In the genomic region with DNA sequence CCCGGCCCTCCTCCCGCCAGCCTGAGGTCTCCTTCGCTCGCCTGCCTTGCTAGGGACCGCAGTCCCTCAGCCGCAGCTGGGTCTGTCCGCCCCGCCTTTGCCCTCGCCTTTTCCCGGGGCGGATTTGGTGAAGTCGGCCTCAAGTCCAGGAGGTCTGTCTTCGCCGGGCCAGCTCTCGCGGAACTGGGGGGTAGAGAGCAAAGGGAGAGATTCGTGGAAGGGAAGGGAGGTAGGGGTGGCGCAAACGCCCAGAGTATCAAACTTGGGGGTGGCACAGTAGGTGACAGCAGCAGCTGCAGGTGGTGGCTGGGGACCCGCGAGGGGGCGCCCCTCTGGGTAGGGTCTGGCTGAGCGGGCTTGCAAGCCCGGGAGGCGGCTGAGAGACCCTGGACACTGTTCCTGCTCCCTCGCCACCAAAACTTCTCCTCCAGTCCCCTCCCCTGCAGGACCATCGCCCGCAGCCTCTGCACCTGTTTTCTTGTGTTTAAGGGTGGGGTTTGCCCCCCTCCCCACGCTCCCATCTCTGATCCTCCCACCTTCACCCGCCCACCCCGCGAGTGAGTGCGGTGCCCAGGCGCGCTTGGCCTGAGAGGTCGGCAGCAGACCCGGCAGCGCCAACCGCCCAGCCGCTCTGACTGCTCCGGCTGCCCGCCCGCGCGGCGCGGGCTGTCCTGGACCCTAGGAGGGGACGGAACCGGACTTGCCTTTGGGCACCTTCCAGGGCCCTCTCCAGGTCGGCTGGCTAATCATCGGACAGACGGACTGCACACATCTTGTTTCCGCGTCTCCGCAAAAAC, we compare ENCODE assay signal across 1 cellular context.
TF ChIP-seq lines count a peak whose summit lies in the region.

A gene with protein sequence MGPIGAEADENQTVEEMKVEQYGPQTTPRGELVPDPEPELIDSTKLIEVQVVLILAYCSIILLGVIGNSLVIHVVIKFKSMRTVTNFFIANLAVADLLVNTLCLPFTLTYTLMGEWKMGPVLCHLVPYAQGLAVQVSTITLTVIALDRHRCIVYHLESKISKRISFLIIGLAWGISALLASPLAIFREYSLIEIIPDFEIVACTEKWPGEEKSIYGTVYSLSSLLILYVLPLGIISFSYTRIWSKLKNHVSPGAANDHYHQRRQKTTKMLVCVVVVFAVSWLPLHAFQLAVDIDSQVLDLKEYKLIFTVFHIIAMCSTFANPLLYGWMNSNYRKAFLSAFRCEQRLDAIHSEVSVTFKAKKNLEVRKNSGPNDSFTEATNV (plus strand): TSS at position 379 of the 797 bp plus-strand sequence. CDS start 5,304 bp downstream, outside the sequence.

TF ChIP-seq in H1, 55 proteins besides CTCF, POLR2A, EP300 and RAD21:
- TF ChIP-seq BACH1 (IDR thresholded peaks at IDR 0.05; ENCODE audit: low read length) (no peak), ASH2L (IDR thresholded peaks at IDR 0.05; ENCODE audit: low read length) (peak; percentile 43), TAF7 (optimal IDR thresholded peaks at IDR 0.05; ENCODE audit: borderline replicate concordance, low read depth, low read length) (no peak), KDM1A (IDR thresholded peaks at IDR 0.05; ENCODE audit: borderline replicate concordance, low read length) (peak; percentile 72), CBX8 (IDR thresholded peaks at IDR 0.05; ENCODE audit: borderline replicate concordance, low read depth, low read length) (no peak), SIX5 (IDR thresholded peaks at IDR 0.05; ENCODE audit: low read depth, low read length) (no peak), RNF2 (IDR thresholded peaks at IDR 0.05; ENCODE audit: borderline replicate concordance, low read depth, low read length, missing control alignments, poor library complexity, severe bottlenecking) (peak; percentile 46), TBP (IDR thresholded peaks at IDR 0.05; ENCODE audit: low read depth, low read length) (0 out of 2 replicates have a peak, but pooled peaks have one; percentile 6), EZH2 (IDR thresholded peaks at IDR 0.05; ENCODE audit: low read depth, low read length, severe bottlenecking) (peak; percentile 72), SUZ12 (IDR thresholded peaks at IDR 0.05; ENCODE audit: low read length) (peak; percentile 70; the same call in 1 of the 2 replicates), BRCA1 (IDR thresholded peaks at IDR 0.05; ENCODE audit: low read depth, low read length) (no peak), KDM4A (IDR thresholded peaks at IDR 0.05; ENCODE audit: low read depth, low read length, severe bottlenecking) (peak; percentile 92)
- TF ChIP-seq, protein P1, sequence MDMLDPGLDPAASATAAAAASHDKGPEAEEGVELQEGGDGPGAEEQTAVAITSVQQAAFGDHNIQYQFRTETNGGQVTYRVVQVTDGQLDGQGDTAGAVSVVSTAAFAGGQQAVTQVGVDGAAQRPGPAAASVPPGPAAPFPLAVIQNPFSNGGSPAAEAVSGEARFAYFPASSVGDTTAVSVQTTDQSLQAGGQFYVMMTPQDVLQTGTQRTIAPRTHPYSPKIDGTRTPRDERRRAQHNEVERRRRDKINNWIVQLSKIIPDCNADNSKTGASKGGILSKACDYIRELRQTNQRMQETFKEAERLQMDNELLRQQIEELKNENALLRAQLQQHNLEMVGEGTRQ (IDR thresholded peaks at IDR 0.05; ENCODE audit: low read length), result no peak
- TF ChIP-seq, protein P2, sequence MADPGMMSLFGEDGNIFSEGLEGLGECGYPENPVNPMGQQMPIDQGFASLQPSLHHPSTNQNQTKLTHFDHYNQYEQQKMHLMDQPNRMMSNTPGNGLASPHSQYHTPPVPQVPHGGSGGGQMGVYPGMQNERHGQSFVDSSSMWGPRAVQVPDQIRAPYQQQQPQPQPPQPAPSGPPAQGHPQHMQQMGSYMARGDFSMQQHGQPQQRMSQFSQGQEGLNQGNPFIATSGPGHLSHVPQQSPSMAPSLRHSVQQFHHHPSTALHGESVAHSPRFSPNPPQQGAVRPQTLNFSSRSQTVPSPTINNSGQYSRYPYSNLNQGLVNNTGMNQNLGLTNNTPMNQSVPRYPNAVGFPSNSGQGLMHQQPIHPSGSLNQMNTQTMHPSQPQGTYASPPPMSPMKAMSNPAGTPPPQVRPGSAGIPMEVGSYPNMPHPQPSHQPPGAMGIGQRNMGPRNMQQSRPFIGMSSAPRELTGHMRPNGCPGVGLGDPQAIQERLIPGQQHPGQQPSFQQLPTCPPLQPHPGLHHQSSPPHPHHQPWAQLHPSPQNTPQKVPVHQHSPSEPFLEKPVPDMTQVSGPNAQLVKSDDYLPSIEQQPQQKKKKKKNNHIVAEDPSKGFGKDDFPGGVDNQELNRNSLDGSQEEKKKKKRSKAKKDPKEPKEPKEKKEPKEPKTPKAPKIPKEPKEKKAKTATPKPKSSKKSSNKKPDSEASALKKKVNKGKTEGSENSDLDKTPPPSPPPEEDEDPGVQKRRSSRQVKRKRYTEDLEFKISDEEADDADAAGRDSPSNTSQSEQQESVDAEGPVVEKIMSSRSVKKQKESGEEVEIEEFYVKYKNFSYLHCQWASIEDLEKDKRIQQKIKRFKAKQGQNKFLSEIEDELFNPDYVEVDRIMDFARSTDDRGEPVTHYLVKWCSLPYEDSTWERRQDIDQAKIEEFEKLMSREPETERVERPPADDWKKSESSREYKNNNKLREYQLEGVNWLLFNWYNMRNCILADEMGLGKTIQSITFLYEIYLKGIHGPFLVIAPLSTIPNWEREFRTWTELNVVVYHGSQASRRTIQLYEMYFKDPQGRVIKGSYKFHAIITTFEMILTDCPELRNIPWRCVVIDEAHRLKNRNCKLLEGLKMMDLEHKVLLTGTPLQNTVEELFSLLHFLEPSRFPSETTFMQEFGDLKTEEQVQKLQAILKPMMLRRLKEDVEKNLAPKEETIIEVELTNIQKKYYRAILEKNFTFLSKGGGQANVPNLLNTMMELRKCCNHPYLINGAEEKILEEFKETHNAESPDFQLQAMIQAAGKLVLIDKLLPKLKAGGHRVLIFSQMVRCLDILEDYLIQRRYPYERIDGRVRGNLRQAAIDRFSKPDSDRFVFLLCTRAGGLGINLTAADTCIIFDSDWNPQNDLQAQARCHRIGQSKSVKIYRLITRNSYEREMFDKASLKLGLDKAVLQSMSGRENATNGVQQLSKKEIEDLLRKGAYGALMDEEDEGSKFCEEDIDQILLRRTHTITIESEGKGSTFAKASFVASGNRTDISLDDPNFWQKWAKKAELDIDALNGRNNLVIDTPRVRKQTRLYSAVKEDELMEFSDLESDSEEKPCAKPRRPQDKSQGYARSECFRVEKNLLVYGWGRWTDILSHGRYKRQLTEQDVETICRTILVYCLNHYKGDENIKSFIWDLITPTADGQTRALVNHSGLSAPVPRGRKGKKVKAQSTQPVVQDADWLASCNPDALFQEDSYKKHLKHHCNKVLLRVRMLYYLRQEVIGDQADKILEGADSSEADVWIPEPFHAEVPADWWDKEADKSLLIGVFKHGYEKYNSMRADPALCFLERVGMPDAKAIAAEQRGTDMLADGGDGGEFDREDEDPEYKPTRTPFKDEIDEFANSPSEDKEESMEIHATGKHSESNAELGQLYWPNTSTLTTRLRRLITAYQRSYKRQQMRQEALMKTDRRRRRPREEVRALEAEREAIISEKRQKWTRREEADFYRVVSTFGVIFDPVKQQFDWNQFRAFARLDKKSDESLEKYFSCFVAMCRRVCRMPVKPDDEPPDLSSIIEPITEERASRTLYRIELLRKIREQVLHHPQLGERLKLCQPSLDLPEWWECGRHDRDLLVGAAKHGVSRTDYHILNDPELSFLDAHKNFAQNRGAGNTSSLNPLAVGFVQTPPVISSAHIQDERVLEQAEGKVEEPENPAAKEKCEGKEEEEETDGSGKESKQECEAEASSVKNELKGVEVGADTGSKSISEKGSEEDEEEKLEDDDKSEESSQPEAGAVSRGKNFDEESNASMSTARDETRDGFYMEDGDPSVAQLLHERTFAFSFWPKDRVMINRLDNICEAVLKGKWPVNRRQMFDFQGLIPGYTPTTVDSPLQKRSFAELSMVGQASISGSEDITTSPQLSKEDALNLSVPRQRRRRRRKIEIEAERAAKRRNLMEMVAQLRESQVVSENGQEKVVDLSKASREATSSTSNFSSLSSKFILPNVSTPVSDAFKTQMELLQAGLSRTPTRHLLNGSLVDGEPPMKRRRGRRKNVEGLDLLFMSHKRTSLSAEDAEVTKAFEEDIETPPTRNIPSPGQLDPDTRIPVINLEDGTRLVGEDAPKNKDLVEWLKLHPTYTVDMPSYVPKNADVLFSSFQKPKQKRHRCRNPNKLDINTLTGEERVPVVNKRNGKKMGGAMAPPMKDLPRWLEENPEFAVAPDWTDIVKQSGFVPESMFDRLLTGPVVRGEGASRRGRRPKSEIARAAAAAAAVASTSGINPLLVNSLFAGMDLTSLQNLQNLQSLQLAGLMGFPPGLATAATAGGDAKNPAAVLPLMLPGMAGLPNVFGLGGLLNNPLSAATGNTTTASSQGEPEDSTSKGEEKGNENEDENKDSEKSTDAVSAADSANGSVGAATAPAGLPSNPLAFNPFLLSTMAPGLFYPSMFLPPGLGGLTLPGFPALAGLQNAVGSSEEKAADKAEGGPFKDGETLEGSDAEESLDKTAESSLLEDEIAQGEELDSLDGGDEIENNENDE (IDR thresholded peaks at IDR 0.05; ENCODE audit: insufficient replicate concordance, low read length), result no peak
- TF ChIP-seq, protein P3, sequence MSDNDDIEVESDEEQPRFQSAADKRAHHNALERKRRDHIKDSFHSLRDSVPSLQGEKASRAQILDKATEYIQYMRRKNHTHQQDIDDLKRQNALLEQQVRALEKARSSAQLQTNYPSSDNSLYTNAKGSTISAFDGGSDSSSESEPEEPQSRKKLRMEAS (IDR thresholded peaks at IDR 0.05), result peak; percentile 5; the same call in 1 of the 2 replicates
